12 cellular contexts compared by ENCODE assay signal in genomic region chr12:69007858-69008314, GRCh38.
DNase-seq lines count a peak whose midpoint lies in the region; ATAC-seq, FAIRE-seq and TF ChIP-seq lines count a peak whose summit lies in the region.
"Had no signal": no experiment of that assay in that cellular context is flagged by ENCODE, and none has a peak within 500 bp of the region (broad histone marks: within the 10 kb centered on the region; RNA-seq: fewer than 3 reads in every experiment).

No MANE protein-coding gene starts in this region.

- H3K9ac ChIP-seq in adipocyte (ENCODE audit: low read length): peak overlapping the region; percentile 76

- peaks cover 37% of the 10 kb centered on the region for H3K4me1 Mint-ChIP-seq in mesothelial cell of epicardium
- H3K4me1 Mint-ChIP-seq: CD8-positive, alpha-beta memory T cell had no signal

- CTCF ChIA-PET in AG04449 (lab: Yijun Ruan, JAX): interaction anchor here (0.8 kb wide), 1 partner anchor 18 kb away, joined by 3 read pairs; no protein-coding TSS in a partner anchor

- FAIRE-seq in GM12891 (lab: Jason Lieb, UNC): no peak

- no peak for TF ChIP-seq CTCF in AG04449 (IDR thresholded peaks at IDR 0.05; ENCODE audit: insufficient read depth, low read length, missing control alignments)
- TF ChIP-seq CTCF in mesothelial cell of epicardium (IDR thresholded peaks at IDR 0.05; ENCODE audit: unreplicated experiment): no peak

- peaks cover 28% of the 10 kb centered on the region for H3K4me1 ChIP-seq in adipocyte (ENCODE audit: control insufficient read depth, insufficient read depth, low read length)

- H3K27me3 ChIP-seq in adipocyte (replicated peaks; ENCODE audit: control insufficient read depth, insufficient read depth, low read length): no peaks in the 10 kb centered on the region

- no peak for TF ChIP-seq POLR2A in GM12891 (IDR thresholded peaks at IDR 0.05; ENCODE audit: low read depth, low read length)

- DNase-seq in AG04449 (ENCODE audit: low read depth, low spot score) (no peak), NCI-H1048 (lab: John Stamatoyannopoulos, UW) (peak; percentile 69), adipocyte (ENCODE audit: low read depth) (peak; percentile 55), mesothelial cell of epicardium (ENCODE audit: low spot score in 2 of 2, unreplicated experiment in 2 of 2) (no peak), SW480 (ENCODE audit: low spot score) (no peak), GM12891 (ENCODE audit: insufficient read length, low spot score) (no peak), A172 (ENCODE audit: low spot score) (no peak)
- DNase-seq: CD8-positive, alpha-beta memory T cell; effector CD8-positive, alpha-beta T cell; stimulated activated CD4-positive, alpha-beta T cell treated with anti-CD3 and anti-CD28 coated beads, Interleukin-4, amount 100 ng/mL, for 24 hours; T-helper 17 cell had no signal

- H3K36me3 ChIP-seq in adipocyte (ENCODE audit: control insufficient read depth, insufficient read depth, low read length, severe bottlenecking): no peaks in the 10 kb centered on the region

- H3K4me3 Mint-ChIP-seq in mesothelial cell of epicardium: peak overlapping the region; percentile 46
- H3K4me3 Mint-ChIP-seq: CD8-positive, alpha-beta memory T cell; T-helper 17 cell had no signal

- POLR2A ChIA-PET in AG04449 (lab: Yijun Ruan, JAX): no interaction called here

- H3K27ac Mint-ChIP-seq in mesothelial cell of epicardium: peak overlapping the region; percentile 85
- H3K27ac Mint-ChIP-seq: CD8-positive, alpha-beta memory T cell; T-helper 17 cell had no signal

- ATAC-seq in HG02840 (IDR thresholded peaks at IDR 0.05; ENCODE audit: low FRiP score, unreplicated experiment): no peak
- ATAC-seq: T-helper 17 cell had no signal

- no peaks in the 10 kb centered on the region for H3K9me3 ChIP-seq in adipocyte (ENCODE audit: control insufficient read depth, low read length)

- no peaks in the 10 kb centered on the region for H3K9me3 Mint-ChIP-seq in mesothelial cell of epicardium
- H3K9me3 Mint-ChIP-seq: CD8-positive, alpha-beta memory T cell had no signal

- H3K4me3 ChIP-seq in AG04449 (ENCODE audit: low read depth, low read length) (peak overlapping the region; percentile 45), adipocyte (ENCODE audit: low read length) (peak overlapping the region; percentile 66)

- H3K36me3 Mint-ChIP-seq in mesothelial cell of epicardium: no peaks in the 10 kb centered on the region
- H3K36me3 Mint-ChIP-seq: CD8-positive, alpha-beta memory T cell had no signal

- no peaks in the 10 kb centered on the region for H3K27me3 Mint-ChIP-seq in mesothelial cell of epicardium (ENCODE audit: low read depth)

TF ChIP-seq in GM12891, 5 proteins besides CTCF, POLR2A, EP300 and RAD21:
- TF ChIP-seq PAX5 (IDR thresholded peaks at IDR 0.05; ENCODE audit: insufficient read depth, low read length, severe bottlenecking): no peak
- no peak for TF ChIP-seq SPI1 (IDR thresholded peaks at IDR 0.05; ENCODE audit: low read depth, low read length)
- no peak for TF ChIP-seq POLR2AphosphoS5 (IDR thresholded peaks at IDR 0.05; ENCODE audit: low read depth, low read length)
- no peak for TF ChIP-seq TAF1 (IDR thresholded peaks at IDR 0.05; ENCODE audit: low read depth, low read length)
- TF ChIP-seq POU2F2 (IDR thresholded peaks at IDR 0.05; ENCODE audit: low read depth, low read length): no peak

Comparison
In these comparisons a context has a peak if more than half of its experiments do, and no peak if none do; other contexts are left out.
1. DNase-seq: peak in NCI-H1048 (single experiment) and adipocyte (single experiment); none in AG04449 (single experiment), mesothelial cell of epicardium (0 of 2), SW480 (single experiment), GM12891 (single experiment) and A172 (single experiment).